1 cellular context compared by ENCODE assay signal in the genomic region with DNA sequence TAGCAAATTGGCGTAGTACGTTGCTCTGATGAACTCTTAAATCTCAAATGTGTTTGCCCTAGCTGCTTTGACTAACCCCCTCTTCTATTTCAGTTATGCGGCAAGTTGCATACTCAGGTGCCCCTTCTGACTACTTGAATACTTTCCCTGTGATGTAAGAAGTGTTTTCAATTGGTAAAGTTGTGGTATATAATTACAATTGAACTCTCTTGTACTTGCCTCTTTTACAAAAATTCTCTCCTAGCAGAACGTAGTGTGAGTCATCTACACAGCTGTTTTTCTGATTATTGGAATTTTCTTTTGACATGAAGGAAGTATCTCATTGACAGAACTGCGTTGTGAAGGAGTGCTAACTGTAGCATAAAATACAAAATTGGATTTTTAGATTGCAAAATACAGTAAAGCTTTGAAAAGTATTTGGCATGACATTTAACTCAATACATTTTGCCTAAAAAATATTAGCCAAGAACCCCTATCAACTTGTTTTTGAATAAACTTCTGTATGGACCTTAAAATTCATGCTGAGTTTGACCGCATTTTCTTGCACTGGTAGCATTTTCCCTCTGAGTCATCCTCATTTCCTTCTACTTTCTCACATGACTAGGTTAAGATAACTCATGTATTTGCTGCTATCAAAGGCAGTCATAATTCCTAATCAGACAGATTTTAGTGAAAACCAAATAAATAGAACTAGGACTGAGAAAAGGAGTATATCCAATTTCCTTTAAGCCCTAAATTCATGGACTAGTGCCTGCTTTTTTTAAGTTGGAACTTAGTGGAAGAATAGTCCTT.
TF ChIP-seq lines count a peak whose summit lies in the region.

No MANE protein-coding gene starts in this region.

TF ChIP-seq in GM23338, 12 proteins besides CTCF, POLR2A, EP300 and RAD21:
- TF ChIP-seq, protein P1, sequence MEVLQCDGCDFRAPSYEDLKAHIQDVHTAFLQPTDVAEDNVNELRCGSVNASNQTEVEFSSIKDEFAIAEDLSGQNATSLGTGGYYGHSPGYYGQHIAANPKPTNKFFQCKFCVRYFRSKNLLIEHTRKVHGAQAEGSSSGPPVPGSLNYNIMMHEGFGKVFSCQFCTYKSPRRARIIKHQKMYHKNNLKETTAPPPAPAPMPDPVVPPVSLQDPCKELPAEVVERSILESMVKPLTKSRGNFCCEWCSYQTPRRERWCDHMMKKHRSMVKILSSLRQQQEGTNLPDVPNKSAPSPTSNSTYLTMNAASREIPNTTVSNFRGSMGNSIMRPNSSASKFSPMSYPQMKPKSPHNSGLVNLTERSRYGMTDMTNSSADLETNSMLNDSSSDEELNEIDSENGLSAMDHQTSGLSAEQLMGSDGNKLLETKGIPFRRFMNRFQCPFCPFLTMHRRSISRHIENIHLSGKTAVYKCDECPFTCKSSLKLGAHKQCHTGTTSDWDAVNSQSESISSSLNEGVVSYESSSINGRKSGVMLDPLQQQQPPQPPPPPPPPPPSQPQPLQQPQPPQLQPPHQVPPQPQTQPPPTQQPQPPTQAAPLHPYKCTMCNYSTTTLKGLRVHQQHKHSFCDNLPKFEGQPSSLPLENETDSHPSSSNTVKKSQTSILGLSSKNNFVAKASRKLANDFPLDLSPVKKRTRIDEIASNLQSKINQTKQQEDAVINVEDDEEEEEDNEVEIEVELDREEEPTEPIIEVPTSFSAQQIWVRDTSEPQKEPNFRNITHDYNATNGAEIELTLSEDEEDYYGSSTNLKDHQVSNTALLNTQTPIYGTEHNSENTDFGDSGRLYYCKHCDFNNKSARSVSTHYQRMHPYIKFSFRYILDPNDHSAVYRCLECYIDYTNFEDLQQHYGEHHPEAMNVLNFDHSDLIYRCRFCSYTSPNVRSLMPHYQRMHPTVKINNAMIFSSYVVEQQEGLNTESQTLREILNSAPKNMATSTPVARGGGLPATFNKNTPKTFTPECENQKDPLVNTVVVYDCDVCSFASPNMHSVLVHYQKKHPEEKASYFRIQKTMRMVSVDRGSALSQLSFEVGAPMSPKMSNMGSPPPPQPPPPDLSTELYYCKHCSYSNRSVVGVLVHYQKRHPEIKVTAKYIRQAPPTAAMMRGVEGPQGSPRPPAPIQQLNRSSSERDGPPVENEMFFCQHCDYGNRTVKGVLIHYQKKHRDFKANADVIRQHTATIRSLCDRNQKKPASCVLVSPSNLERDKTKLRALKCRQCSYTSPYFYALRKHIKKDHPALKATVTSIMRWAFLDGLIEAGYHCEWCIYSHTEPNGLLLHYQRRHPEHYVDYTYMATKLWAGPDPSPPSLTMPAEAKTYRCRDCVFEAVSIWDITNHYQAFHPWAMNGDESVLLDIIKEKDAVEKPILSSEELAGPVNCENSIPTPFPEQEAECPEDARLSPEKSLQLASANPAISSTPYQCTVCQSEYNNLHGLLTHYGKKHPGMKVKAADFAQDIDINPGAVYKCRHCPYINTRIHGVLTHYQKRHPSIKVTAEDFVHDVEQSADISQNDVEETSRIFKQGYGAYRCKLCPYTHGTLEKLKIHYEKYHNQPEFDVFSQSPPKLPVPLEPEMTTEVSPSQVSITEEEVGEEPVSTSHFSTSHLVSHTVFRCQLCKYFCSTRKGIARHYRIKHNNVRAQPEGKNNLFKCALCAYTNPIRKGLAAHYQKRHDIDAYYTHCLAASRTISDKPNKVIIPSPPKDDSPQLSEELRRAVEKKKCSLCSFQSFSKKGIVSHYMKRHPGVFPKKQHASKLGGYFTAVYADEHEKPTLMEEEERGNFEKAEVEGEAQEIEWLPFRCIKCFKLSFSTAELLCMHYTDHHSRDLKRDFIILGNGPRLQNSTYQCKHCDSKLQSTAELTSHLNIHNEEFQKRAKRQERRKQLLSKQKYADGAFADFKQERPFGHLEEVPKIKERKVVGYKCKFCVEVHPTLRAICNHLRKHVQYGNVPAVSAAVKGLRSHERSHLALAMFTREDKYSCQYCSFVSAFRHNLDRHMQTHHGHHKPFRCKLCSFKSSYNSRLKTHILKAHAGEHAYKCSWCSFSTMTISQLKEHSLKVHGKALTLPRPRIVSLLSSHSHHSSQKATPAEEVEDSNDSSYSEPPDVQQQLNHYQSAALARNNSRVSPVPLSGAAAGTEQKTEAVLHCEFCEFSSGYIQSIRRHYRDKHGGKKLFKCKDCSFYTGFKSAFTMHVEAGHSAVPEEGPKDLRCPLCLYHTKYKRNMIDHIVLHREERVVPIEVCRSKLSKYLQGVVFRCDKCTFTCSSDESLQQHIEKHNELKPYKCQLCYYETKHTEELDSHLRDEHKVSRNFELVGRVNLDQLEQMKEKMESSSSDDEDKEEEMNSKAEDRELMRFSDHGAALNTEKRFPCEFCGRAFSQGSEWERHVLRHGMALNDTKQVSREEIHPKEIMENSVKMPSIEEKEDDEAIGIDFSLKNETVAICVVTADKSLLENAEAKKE (CRISPR knock-in tag; IDR thresholded peaks at IDR 0.05) = no peak
- TF ChIP-seq ZNF331 (CRISPR knock-in tag; IDR thresholded peaks at IDR 0.05; ENCODE audit: low read depth) = no peak
- no peak for TF ChIP-seq NANOG (IDR thresholded peaks at IDR 0.05; ENCODE audit: borderline replicate concordance)
- no peak for TF ChIP-seq JUNB (IDR thresholded peaks at IDR 0.05; ENCODE audit: unreplicated experiment)
- no peak for TF ChIP-seq EZH2phosphoT487 (IDR thresholded peaks at IDR 0.05; ENCODE audit: unreplicated experiment)
- TF ChIP-seq, protein P2, sequence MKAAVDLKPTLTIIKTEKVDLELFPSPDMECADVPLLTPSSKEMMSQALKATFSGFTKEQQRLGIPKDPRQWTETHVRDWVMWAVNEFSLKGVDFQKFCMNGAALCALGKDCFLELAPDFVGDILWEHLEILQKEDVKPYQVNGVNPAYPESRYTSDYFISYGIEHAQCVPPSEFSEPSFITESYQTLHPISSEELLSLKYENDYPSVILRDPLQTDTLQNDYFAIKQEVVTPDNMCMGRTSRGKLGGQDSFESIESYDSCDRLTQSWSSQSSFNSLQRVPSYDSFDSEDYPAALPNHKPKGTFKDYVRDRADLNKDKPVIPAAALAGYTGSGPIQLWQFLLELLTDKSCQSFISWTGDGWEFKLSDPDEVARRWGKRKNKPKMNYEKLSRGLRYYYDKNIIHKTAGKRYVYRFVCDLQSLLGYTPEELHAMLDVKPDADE (IDR thresholded peaks at IDR 0.05) = no peak
- no peak for TF ChIP-seq POLR2AphosphoS5 (IDR thresholded peaks at IDR 0.05; ENCODE audit: low read depth)
- TF ChIP-seq EZH2 (IDR thresholded peaks at IDR 0.05; ENCODE audit: low read depth, unreplicated experiment) = no peak
- no peak for TF ChIP-seq CREB1 (CRISPR knock-in tag; IDR thresholded peaks at IDR 0.05; ENCODE audit: low read depth)
- TF ChIP-seq ZNF114 (CRISPR knock-in tag; IDR thresholded peaks at IDR 0.05) = no peak
